ENCODE assay signal across 26 cellular contexts in genomic region chr7:13291010-13291409, GRCh38.
DNase-seq lines count a peak whose midpoint lies in the region; FAIRE-seq and TF ChIP-seq lines count a peak whose summit lies in the region.
"Had no signal": no experiment of that assay in that cellular context is flagged by ENCODE, and none has a peak within 500 bp of the region (broad histone marks: within the 10 kb centered on the region; RNA-seq: fewer than 3 reads in every experiment).

No MANE protein-coding gene starts in this region.

- H3K4me1 ChIP-seq in astrocyte (ENCODE audit: insufficient read depth, low read length) (no peaks in the 10 kb centered on the region), tibial artery (no peaks in the 10 kb centered on the region)
- H3K4me1 ChIP-seq: heart right ventricle, uterus had no signal

- H3K27ac Mint-ChIP-seq in astrocyte (ENCODE audit: unreplicated experiment) (no peak overlapping the region), neural crest cell (ENCODE audit: unreplicated experiment) (peak overlapping the region; percentile 32)
- H3K27ac Mint-ChIP-seq: activated CD4-positive, alpha-beta T cell treated with anti-CD3 and anti-CD28 coated beads, Interleukin-2, amount 10 ng/mL, durations not matched to agents 7 days and 5 days; activated CD8-positive, alpha-beta memory T cell treated with anti-CD3 and anti-CD28 coated beads, Interleukin-2, amount 10 ng/mL, durations not matched to agents 7 days and 5 days; activated naive CD4-positive, alpha-beta T cell treated with anti-CD3 and anti-CD28 coated beads for 36 hours; activated T-cell treated with anti-CD3 and anti-CD28 coated beads, Interleukin-2, amount 50 U/mL, for 72 hours; CD4-positive, alpha-beta T cell had no signal

- no peaks in the 10 kb centered on the region for H3K79me2 ChIP-seq in astrocyte (ENCODE audit: insufficient read depth, low read length)

- intact Hi-C loops in tibial artery (cut with DNase I; ENCODE audit: low total_unique reads), result no loop called here

- no peaks in the 10 kb centered on the region for H3K36me3 Mint-ChIP-seq in astrocyte (ENCODE audit: low read depth, unreplicated experiment)
- H3K36me3 Mint-ChIP-seq in neural crest cell (ENCODE audit: low read depth), result no peaks in the 10 kb centered on the region
- H3K36me3 Mint-ChIP-seq: activated CD8-positive, alpha-beta memory T cell treated with anti-CD3 and anti-CD28 coated beads, Interleukin-2, amount 10 ng/mL, durations not matched to agents 7 days and 5 days had no signal

- no peak overlapping the region for H3K9ac ChIP-seq in astrocyte (ENCODE audit: low read length)

- DNase-seq in ELR (ENCODE audit: low read depth) (peak; percentile 20), MG63 (peak; percentile 3), astrocyte (ENCODE audit: low read depth) (peak; percentile 24), neural crest cell (ENCODE audit: low read depth, low spot score) (no peak), ecto neural progenitor cell (ENCODE audit: low spot score) (no peak), tibial artery (no peak)
- no peak for DNase-seq in stimulated activated CD4-positive, alpha-beta T cell treated with anti-CD3 and anti-CD28 coated beads, Interleukin-2, amount 100 ng/mL, for 48 hours
- DNase-seq: activated CD4-positive, alpha-beta T cell treated with anti-CD3 and anti-CD28 coated beads, Interleukin-2, amount 10 ng/mL, durations not matched to agents 7 days and 5 days; activated CD8-positive, alpha-beta memory T cell treated with anti-CD3 and anti-CD28 coated beads, Interleukin-2, amount 10 ng/mL, durations not matched to agents 7 days and 5 days; activated naive CD4-positive, alpha-beta T cell treated with anti-CD3 and anti-CD28 coated beads for 36 hours; activated T-cell treated with anti-CD3 and anti-CD28 coated beads, Interleukin-2, amount 50 U/mL, for 72 hours; CD4-positive, alpha-beta T cell; cortex of kidney; DMS 273 treated with DMSO at 0.1 percent for 48 hours; heart right ventricle; mesenchymal stem cell; NCI-H1436 treated with DMSO at 0.1 percent for 48 hours; NCI-H2107; NCI-H526 treated with DMSO at 0.1 percent for 48 hours; occipital lobe; small intestine; stimulated activated CD4-positive, alpha-beta T cell treated with anti-CD3 and anti-CD28 coated beads, Interleukin-1b, Interleukin-23, amount 100 ng/mL, for 48 hours; substantia nigra; uterus had no signal

- H3K4me1 Mint-ChIP-seq in astrocyte (ENCODE audit: low read depth, unreplicated experiment) (peaks cover 2% of the 10 kb centered on the region), neural crest cell (peaks cover 12% of the 10 kb centered on the region)
- H3K4me1 Mint-ChIP-seq: activated CD4-positive, alpha-beta T cell treated with anti-CD3 and anti-CD28 coated beads, Interleukin-2, amount 10 ng/mL, durations not matched to agents 7 days and 5 days; activated CD8-positive, alpha-beta memory T cell treated with anti-CD3 and anti-CD28 coated beads, Interleukin-2, amount 10 ng/mL, durations not matched to agents 7 days and 5 days had no signal

- H3K9me3 Mint-ChIP-seq in astrocyte (ENCODE audit: unreplicated experiment), result no peaks in the 10 kb centered on the region
- H3K9me3 Mint-ChIP-seq in neural crest cell, result peaks cover 2% of the 10 kb centered on the region
- H3K9me3 Mint-ChIP-seq: activated CD4-positive, alpha-beta T cell treated with anti-CD3 and anti-CD28 coated beads, Interleukin-2, amount 10 ng/mL, durations not matched to agents 7 days and 5 days; activated naive CD4-positive, alpha-beta T cell treated with anti-CD3 and anti-CD28 coated beads for 36 hours; activated T-cell treated with anti-CD3 and anti-CD28 coated beads, Interleukin-2, amount 50 U/mL, for 72 hours; CD4-positive, alpha-beta T cell had no signal

- TF ChIP-seq CTCF in astrocyte (IDR thresholded peaks at IDR 0.05; ENCODE audit: insufficient read depth, low read depth, low read length), result no peak
- no peak for TF ChIP-seq CTCF in neural crest cell (conservative IDR thresholded peaks at IDR 0.05)
- TF ChIP-seq CTCF in tibial artery (IDR thresholded peaks at IDR 0.05), result no peak

- H3K4me3 Mint-ChIP-seq in astrocyte (ENCODE audit: unreplicated experiment) (no peak overlapping the region), neural crest cell (no peak overlapping the region)
- H3K4me3 Mint-ChIP-seq: activated CD4-positive, alpha-beta T cell treated with anti-CD3 and anti-CD28 coated beads, Interleukin-2, amount 10 ng/mL, durations not matched to agents 7 days and 5 days; activated CD8-positive, alpha-beta memory T cell treated with anti-CD3 and anti-CD28 coated beads, Interleukin-2, amount 10 ng/mL, durations not matched to agents 7 days and 5 days; activated naive CD4-positive, alpha-beta T cell treated with anti-CD3 and anti-CD28 coated beads for 36 hours; activated T-cell treated with anti-CD3 and anti-CD28 coated beads, Interleukin-2, amount 50 U/mL, for 72 hours; CD4-positive, alpha-beta T cell had no signal

- FAIRE-seq in astrocyte (lab: Jason Lieb, UNC), result no peak
- FAIRE-seq: endometrium, K562, small intestine had no signal

- no peak overlapping the region for H2AFZ ChIP-seq in astrocyte (ENCODE audit: low read depth, low read length)

- H3K4me3 ChIP-seq in MG63 (no peak overlapping the region), astrocyte (ENCODE audit: insufficient read depth, low read depth, low read length) (no peak overlapping the region), tibial artery (no peak overlapping the region)
- H3K4me3 ChIP-seq: heart right ventricle, K562, uterus had no signal

- no peaks in the 10 kb centered on the region; the same call in none of the 2 replicates for H3K9me3 ChIP-seq in MG63
- no peaks in the 10 kb centered on the region for H3K9me3 ChIP-seq in astrocyte (ENCODE audit: insufficient read depth, low read depth, low read length)
- no peaks in the 10 kb centered on the region for H3K9me3 ChIP-seq in tibial artery
- H3K9me3 ChIP-seq: heart right ventricle, uterus had no signal

- H3K36me3 ChIP-seq in MG63 (no peaks in the 10 kb centered on the region), astrocyte (ENCODE audit: insufficient read depth, low read length) (no peaks in the 10 kb centered on the region), tibial artery (no peaks in the 10 kb centered on the region)
- H3K36me3 ChIP-seq: heart right ventricle, uterus had no signal

- H3K27ac ChIP-seq in astrocyte (ENCODE audit: low read depth, low read length), result no peak overlapping the region
- H3K27ac ChIP-seq in tibial artery, result no peak overlapping the region
- H3K27ac ChIP-seq: heart right ventricle, uterus had no signal

- H3K27me3 ChIP-seq in MG63 (no peaks in the 10 kb centered on the region), astrocyte (ENCODE audit: insufficient read depth, low read length) (no peaks in the 10 kb centered on the region), tibial artery (no peaks in the 10 kb centered on the region)
- H3K27me3 ChIP-seq: heart right ventricle, uterus had no signal

- H4K20me1 ChIP-seq in astrocyte (ENCODE audit: insufficient read depth, low read length), result no peaks in the 10 kb centered on the region

- H3K4me2 ChIP-seq in astrocyte (ENCODE audit: low read length), result no peak overlapping the region

- H3K27me3 Mint-ChIP-seq in astrocyte (ENCODE audit: low read depth, unreplicated experiment), result no peaks in the 10 kb centered on the region
- H3K27me3 Mint-ChIP-seq in neural crest cell (ENCODE audit: low read depth), result no peaks in the 10 kb centered on the region
- H3K27me3 Mint-ChIP-seq: activated CD4-positive, alpha-beta T cell treated with anti-CD3 and anti-CD28 coated beads, Interleukin-2, amount 10 ng/mL, durations not matched to agents 7 days and 5 days; CD4-positive, alpha-beta T cell had no signal

Comparison
In these comparisons a context has a peak if more than half of its experiments do, and no peak if none do; other contexts are left out.
1. DNase-seq: peak in ELR (single experiment), MG63 (single experiment) and astrocyte (single experiment); none in neural crest cell (single experiment), stimulated activated CD4-positive, alpha-beta T cell treated with anti-CD3 and anti-CD28 coated beads, Interleukin-2, amount 100 ng/mL, for 48 hours (0 of 2), ecto neural progenitor cell (single experiment) and tibial artery (0 of 2).